ENCODE assay signal across 29 cellular contexts in the genomic region with DNA sequence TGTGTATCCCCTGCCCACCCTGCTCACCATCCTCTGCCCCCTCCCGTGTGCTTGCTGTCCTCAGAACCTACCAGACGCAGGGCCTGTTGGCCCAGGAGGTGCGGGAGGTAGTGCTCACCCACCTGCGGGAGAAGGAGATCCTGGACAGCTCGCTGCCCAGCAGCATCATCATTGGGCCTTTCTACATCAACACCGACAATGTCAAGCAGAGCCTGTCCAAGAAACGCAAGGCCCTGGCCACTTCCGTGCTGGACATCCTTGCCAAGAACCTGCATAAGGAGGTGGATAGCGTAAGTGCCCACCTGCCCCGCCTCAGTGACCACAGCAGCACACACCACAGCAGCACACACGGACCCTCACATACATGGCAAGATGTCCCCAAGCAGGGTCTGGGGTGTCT.
"Had no signal": no experiment of that assay in that cellular context is flagged by ENCODE, and none has a peak within 500 bp of the region (broad histone marks: within the 10 kb centered on the region; RNA-seq: fewer than 3 reads in every experiment).

No MANE protein-coding gene starts in this region.

- H3K27me3 ChIP-seq: ascending aorta, brain microvascular endothelial cell, cardiac muscle cell, SJSA1 had no signal

- ATAC-seq: activated CD4-positive, CD25-positive, alpha-beta regulatory T cell treated with anti-CD3 and anti-CD28 coated beads, Interleukin-2, amount 50 U/mL, for 24 hours; activated CD8-positive, alpha-beta T cell treated with anti-CD3 and anti-CD28 coated beads for 36 hours; activated T-cell treated with anti-CD3 and anti-CD28 coated beads, Interleukin-2, amount 50 U/mL, for 72 hours; K562; Panc1; SK-N-SH treated with all-trans-retinoic acid at 6 μM for 48 hours had no signal

- H3K27me3 Mint-ChIP-seq: activated CD8-positive, alpha-beta T cell treated with anti-CD3 and anti-CD28 coated beads for 36 hours had no signal

- H3K27ac ChIP-seq: ascending aorta, brain microvascular endothelial cell, cardiac muscle cell, SJSA1 had no signal

- H3K4me3 Mint-ChIP-seq: activated CD8-positive, alpha-beta T cell treated with anti-CD3 and anti-CD28 coated beads for 36 hours; activated T-cell treated with anti-CD3 and anti-CD28 coated beads, Interleukin-2, amount 50 U/mL, for 72 hours had no signal

- H3K27ac Mint-ChIP-seq: activated CD8-positive, alpha-beta T cell treated with anti-CD3 and anti-CD28 coated beads for 36 hours; activated T-cell treated with anti-CD3 and anti-CD28 coated beads, Interleukin-2, amount 50 U/mL, for 72 hours; activated T-helper 2 cell treated with anti-CD3 and anti-CD28 coated beads, Interferon-gamma antibody, Interleukin-2, Interleukin-4, amounts not matched to agents 10 μg/mL and 5 μg/mL and 100 μg/mL, durations not matched to agents 14 hours and 24 hours and 36 hours had no signal

- H3K9me3 ChIP-seq: ascending aorta, SJSA1 had no signal

- H3K36me3 ChIP-seq: brain microvascular endothelial cell, cardiac muscle cell, SJSA1 had no signal

- H3K4me1 ChIP-seq: SJSA1 had no signal

- H3K4me3 ChIP-seq: ascending aorta, cardiac muscle cell, K562, SJSA1 had no signal

- DNase-seq: activated CD4-positive, alpha-beta T cell treated with anti-CD3 and anti-CD28 coated beads for 4 hours; activated CD8-positive, alpha-beta memory T cell treated with anti-CD3 and anti-CD28 coated beads, Interleukin-2, amount 50 U/mL, for 4 hours; activated CD8-positive, alpha-beta T cell treated with anti-CD3 and anti-CD28 coated beads for 36 hours; activated gamma-delta T cell treated with Interleukin-2 at 50 U/mL for 16 hours; activated naive CD4-positive, alpha-beta T cell treated with anti-CD3 and anti-CD28 coated beads, Interleukin-2, amount 50 U/mL, for 16 hours; activated T-cell treated with anti-CD3 and anti-CD28 coated beads, Interleukin-2, amount 50 U/mL, for 72 hours; brain microvascular endothelial cell; Karpas-422; MM.1S; NCI-H1105; NCI-H1436; NCI-H1694 treated with DMSO at 0.1 percent for 48 hours; NCI-H2029 treated with DMSO at 0.1 percent for 48 hours; NCI-H345; NCI-H510A treated with DMSO at 0.1 percent for 48 hours; NCI-H69; NK-92 treated with Interleukin-12 subunit alpha and Interleukin-12 subunit beta, amount 100 ng/mL, for 24 hours; OCI-M1; RPMI8226; SHP77; SW 1271 had no signal

- H3K9me3 Mint-ChIP-seq: activated CD8-positive, alpha-beta T cell treated with anti-CD3 and anti-CD28 coated beads for 36 hours; activated T-cell treated with anti-CD3 and anti-CD28 coated beads, Interleukin-2, amount 50 U/mL, for 72 hours; activated T-helper 2 cell treated with anti-CD3 and anti-CD28 coated beads, Interferon-gamma antibody, Interleukin-2, Interleukin-4, amounts not matched to agents 10 μg/mL and 5 μg/mL and 100 μg/mL, durations not matched to agents 14 hours and 24 hours and 36 hours had no signal
